Comparison of ENCODE assay signal across 8 cellular contexts in the genomic region with DNA sequence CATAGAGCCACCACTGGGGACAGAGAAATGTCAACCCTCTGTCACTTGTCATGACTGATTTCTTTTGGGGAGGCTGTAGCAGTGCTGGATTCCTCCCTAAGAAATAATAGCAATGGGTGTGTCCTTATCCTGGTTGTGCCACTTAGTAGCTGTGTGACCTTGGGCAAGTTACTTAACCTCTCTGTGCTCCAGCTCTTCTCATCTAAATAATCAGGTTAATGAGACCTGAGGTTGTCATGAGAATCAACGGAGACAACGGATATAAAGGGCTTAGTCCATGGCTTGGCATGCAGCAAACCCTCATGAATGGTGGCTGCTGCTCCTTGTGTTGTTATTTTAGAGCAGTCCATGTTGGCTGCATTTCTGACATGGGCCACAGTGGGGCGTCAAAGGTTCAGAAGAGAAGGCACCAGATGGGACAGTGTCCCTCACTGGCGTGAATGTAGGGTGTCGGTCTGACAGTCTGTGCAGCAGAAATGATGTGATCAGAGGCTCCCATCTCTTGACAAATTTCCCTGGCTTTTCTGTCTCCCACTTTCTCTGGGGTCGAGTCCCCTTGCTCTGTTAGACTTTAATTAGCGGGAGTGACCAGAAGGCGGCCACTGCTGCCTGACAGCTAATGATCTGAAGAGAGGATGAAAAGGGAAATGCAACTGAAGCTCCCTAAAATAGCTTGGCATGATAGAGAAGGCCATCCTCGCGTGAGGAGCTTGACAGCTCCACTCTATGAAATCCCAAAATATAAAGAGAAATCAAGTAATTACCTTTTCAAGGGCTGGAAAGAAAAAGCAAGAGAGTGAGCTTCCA.
DNase-seq lines count a peak whose midpoint lies in the region; ATAC-seq and TF ChIP-seq lines count a peak whose summit lies in the region.

No MANE protein-coding gene starts in this region.

- H3K4me3 ChIP-seq in PC-3 (ENCODE audit: low read length), result no peak overlapping the region
- no peak overlapping the region for H3K4me3 ChIP-seq in left lung
- no peak overlapping the region for H3K4me3 ChIP-seq in transverse colon

- TF ChIP-seq CTCF in PC-3 (conservative IDR thresholded peaks at IDR 0.05; ENCODE audit: low read depth, low read length) (peak; percentile 75), left lung (IDR thresholded peaks at IDR 0.05) (peak; percentile 37 to 46), transverse colon (IDR thresholded peaks at IDR 0.05) (peak; percentile 56 to 83 (median 69))

- H3K27ac ChIP-seq in PC-3 (ENCODE audit: low read length) (no peak overlapping the region), left lung (no peak overlapping the region), transverse colon (no peak overlapping the region)

- intact Hi-C loops in PC-3 (cut with micrococcal nuclease) (loop anchor here (2.0 kb wide), 2 partner anchors 527 to 567 kb away; no protein-coding TSS in a partner anchor), left lung (cut with DNase I) (loop anchor here in 1 of 2 donors (10.0 kb wide), 1 partner anchor 529 kb away; no protein-coding TSS in a partner anchor), transverse colon (cut with DNase I; ENCODE audit: low total_unique reads) (no loop called here)

- CTCF ChIA-PET in activated CD8-positive, alpha-beta memory T cell treated with anti-CD3 and anti-CD28 coated beads, Interleukin-2, amount 10 ng/mL, durations not matched to agents 7 days and 5 days (lab: Charles Lee), result no interaction called here
- CTCF ChIA-PET in PC-3 (lab: Charles Lee), result interaction anchor here (0.6 to 1.0 kb wide), 2 partner anchors 12 to 961 kb away, joined by 3 read pairs; no protein-coding TSS in a partner anchor

- no peaks in the 10 kb centered on the region for H3K27me3 ChIP-seq in PC-3 (ENCODE audit: low read length)
- H3K27me3 ChIP-seq in left lung, result peaks cover 0 to 13% of the 10 kb centered on the region in 2 donors
- no peaks in the 10 kb centered on the region for H3K27me3 ChIP-seq in transverse colon

- H3K36me3 ChIP-seq in PC-3 (ENCODE audit: low read depth, low read length) (no peaks in the 10 kb centered on the region), left lung (no peaks in the 10 kb centered on the region), transverse colon (no peaks in the 10 kb centered on the region)

- no peaks in the 10 kb centered on the region for H3K79me2 ChIP-seq in PC-3 (ENCODE audit: low read length)

- no TSS peak for BruUV-seq in PC-3 (replicated peaks; lab: Mats Ljungman, UMichigan)

- H3K9me2 ChIP-seq in PC-3 (replicated peaks; ENCODE audit: low read length), result no peaks in the 10 kb centered on the region

- no peak for ATAC-seq in activated CD8-positive, alpha-beta memory T cell treated with anti-CD3 and anti-CD28 coated beads, Interleukin-2, amount 10 ng/mL, durations not matched to agents 7 days and 5 days
- ATAC-seq in GM21515 (IDR thresholded peaks at IDR 0.05; ENCODE audit: unreplicated experiment) (peak; percentile 92), PC-3 (peak; percentile 90), left lung (peak; percentile 98)

- no peaks in the 10 kb centered on the region for H3K9me3 Mint-ChIP-seq in activated CD8-positive, alpha-beta memory T cell treated with anti-CD3 and anti-CD28 coated beads, Interleukin-2, amount 10 ng/mL, durations not matched to agents 7 days and 5 days (ENCODE audit: low read depth)

- DNase-seq in activated CD8-positive, alpha-beta memory T cell treated with anti-CD3 and anti-CD28 coated beads, Interleukin-2, amount 10 ng/mL, durations not matched to agents 7 days and 5 days, result peak; percentile 40
- no peak for DNase-seq in activated CD8-positive, alpha-beta memory T cell treated with anti-CD3 and anti-CD28 coated beads for 24 hours
- DNase-seq in HPDE6-E6E7 (ENCODE audit: extremely low spot score) (peak; percentile 4), PC-3 (peak; percentile 71), cerebellum (ENCODE audit: low spot score) (peak; percentile 71), left lung (peak; percentile 38 to 49), transverse colon (peak; percentile 83)

- no peak overlapping the region for H3K27ac Mint-ChIP-seq in activated CD8-positive, alpha-beta memory T cell treated with anti-CD3 and anti-CD28 coated beads, Interleukin-2, amount 10 ng/mL, durations not matched to agents 7 days and 5 days

- no peaks in the 10 kb centered on the region for H3K36me3 Mint-ChIP-seq in activated CD8-positive, alpha-beta memory T cell treated with anti-CD3 and anti-CD28 coated beads, Interleukin-2, amount 10 ng/mL, durations not matched to agents 7 days and 5 days

- H3K4me3 Mint-ChIP-seq in activated CD8-positive, alpha-beta memory T cell treated with anti-CD3 and anti-CD28 coated beads, Interleukin-2, amount 10 ng/mL, durations not matched to agents 7 days and 5 days, result no peak overlapping the region

- WGBS in transverse colon (ENCODE audit: low coverage in 1 of 2), 2 donors, result 7 to 19% methylated on average over 2 to 10 of the region's 10 CpGs

- no peaks in the 10 kb centered on the region for H3K9me3 ChIP-seq in PC-3 (ENCODE audit: low read length)
- no peaks in the 10 kb centered on the region for H3K9me3 ChIP-seq in left lung
- H3K9me3 ChIP-seq in transverse colon, result no peaks in the 10 kb centered on the region

- POLR2A ChIA-PET in PC-3 (lab: Charles Lee; ENCODE audit: unreplicated experiment), result no interaction called here

- TF ChIP-seq POLR2A in transverse colon (IDR thresholded peaks at IDR 0.05), result no peak

- no peaks in the 10 kb centered on the region for H3F3A ChIP-seq in PC-3 (ENCODE audit: low read length, unreplicated experiment)

- no peak overlapping the region for H2AFZ ChIP-seq in PC-3 (ENCODE audit: low read length)

- no peaks in the 10 kb centered on the region for H4K20me1 ChIP-seq in PC-3 (ENCODE audit: low read length)

- no peaks in the 10 kb centered on the region for H3K4me1 Mint-ChIP-seq in activated CD8-positive, alpha-beta memory T cell treated with anti-CD3 and anti-CD28 coated beads, Interleukin-2, amount 10 ng/mL, durations not matched to agents 7 days and 5 days

- no peaks in the 10 kb centered on the region for H3K27me3 Mint-ChIP-seq in activated CD8-positive, alpha-beta memory T cell treated with anti-CD3 and anti-CD28 coated beads, Interleukin-2, amount 10 ng/mL, durations not matched to agents 7 days and 5 days

- in situ Hi-C loops in transverse colon (cut with MboI; ENCODE audit: low pct_ligation_motif_present in 1 of 4, low pct_unique_long_range_greater_than_20kb in 1 of 4, low sequenced_read_pairs in 3 of 4), result loop anchor here (5.0 to 25.0 kb wide), 2 partner anchors 521 to 526 kb away; no protein-coding TSS in a partner anchor

- H3K4me2 ChIP-seq in PC-3 (ENCODE audit: low read length), result no peak overlapping the region

- H3K9ac ChIP-seq in PC-3 (ENCODE audit: low read length), result no peak overlapping the region

- H3K4me1 ChIP-seq in PC-3 (ENCODE audit: insufficient read depth, low read length), result no peaks in the 10 kb centered on the region
- no peaks in the 10 kb centered on the region for H3K4me1 ChIP-seq in left lung
- H3K4me1 ChIP-seq in transverse colon, result no peaks in the 10 kb centered on the region

- TF ChIP-seq EP300 in transverse colon (IDR thresholded peaks at IDR 0.05; ENCODE audit: low read depth), result no peak
